ENCODE assay signal across 8 cellular contexts in the genomic region with DNA sequence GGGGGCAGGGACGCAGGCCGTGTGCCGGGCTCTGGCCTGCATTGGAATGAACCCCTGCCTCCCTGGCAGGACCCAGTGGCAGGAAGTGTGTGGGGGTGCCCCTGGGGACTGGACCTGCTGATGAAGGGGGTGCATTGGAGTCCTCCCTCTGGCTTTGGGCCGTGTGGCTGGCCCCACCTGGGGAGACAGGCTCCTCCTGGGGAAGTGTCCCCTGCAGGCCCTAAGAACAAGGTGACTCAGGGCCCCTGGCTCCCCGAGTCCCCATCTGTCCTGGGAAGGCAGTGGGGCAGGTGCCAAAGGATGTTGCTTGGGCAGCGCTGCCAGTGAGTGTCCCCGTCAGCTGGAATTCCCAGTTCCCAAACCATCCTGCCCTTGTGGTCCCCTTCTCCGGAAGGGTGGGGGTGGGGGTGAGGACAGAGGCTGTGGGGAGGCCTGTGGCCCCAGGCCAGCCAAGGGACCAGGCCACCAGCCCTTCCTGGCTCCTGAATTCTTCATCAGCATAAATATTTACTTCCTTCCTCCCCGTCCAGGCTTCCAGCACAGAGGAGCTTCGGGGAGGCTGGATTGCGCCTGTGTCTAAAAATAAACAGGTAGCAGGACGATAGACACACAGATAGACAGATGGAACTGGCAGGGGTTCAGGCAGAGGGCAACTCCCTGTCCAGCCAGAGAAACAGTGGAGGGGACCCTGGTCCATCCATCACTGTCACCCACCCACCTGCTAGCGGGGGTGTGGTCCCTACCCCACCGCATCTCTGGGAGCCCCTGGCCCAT. TPM values are rescaled to one million over a fixed set of nuclear protein-coding genes. Genes with fewer than 3 reads are reported as not detected.
A peak's percentile ranks its signal among the peaks of the same experiment; 100 is the strongest.
DNase-seq lines count a peak whose midpoint lies in the region; ATAC-seq, FAIRE-seq and TF ChIP-seq lines count a peak whose summit lies in the region.

No MANE protein-coding gene starts in this region.

- CTCF ChIA-PET in GM12878 (lab: Yijun Ruan, JAX), result interaction anchor here (0.6 to 12.1 kb wide), 14 partner anchors 17 to 640 kb away, joined by 3 to 145 read pairs (median 4); a partner anchor contains a TSS

- H3K27me3 ChIP-seq in GM12878 (replicated peaks in 1 of 2; ENCODE audit: control insufficient read depth in 2 of 2, insufficient read depth in 2 of 2, low read length in 1 of 2) (no peaks in the 10 kb centered on the region), smooth muscle cell (ENCODE audit: low read depth) (no peaks in the 10 kb centered on the region)

- POLR2A ChIA-PET in GM12878 (lab: Charles Lee), result interaction anchor here (1.0 kb wide), 2 partner anchors 20 to 44 kb away, joined by 3 to 6 read pairs; no protein-coding TSS in a partner anchor

- H3K4me3 ChIP-seq in GM12878, result no peak overlapping the region
- H3K4me3 ChIP-seq in kidney (ENCODE audit: low read length in 2 of 2), result peak overlapping the region in 1 of 2 donors; percentile 52
- peak overlapping the region; percentile 76 for H3K4me3 ChIP-seq in smooth muscle cell

- ATAC-seq in GM12878 (no peak; the same call in 2 of the 3 replicates), HG02970 (IDR thresholded peaks at IDR 0.05; ENCODE audit: low FRiP score, unreplicated experiment) (no peak)

- no peak for TF ChIP-seq EP300 in GM12878 (IDR thresholded peaks at IDR 0.05; ENCODE audit: borderline replicate concordance in 1 of 2, control insufficient read depth in 1 of 2, low read depth in 2 of 2, low read length in 2 of 2)

- 51% methylated on average over 14 of the region's 14 CpGs for WGBS in GM12878 (ENCODE audit: insufficient coverage, insufficient replicate concordance, low lambda C conversion rate, missing lambda C conversion rate)
- WGBS in smooth muscle cell (ENCODE audit: low lambda C conversion rate), result 65% methylated on average over 14 of the region's 14 CpGs

- no peak for TF ChIP-seq RAD21 in GM12878 (IDR thresholded peaks at IDR 0.05; ENCODE audit: insufficient read depth, low read depth, low read length)

- H3K9ac ChIP-seq in GM12878 (ENCODE audit: control insufficient read depth, insufficient read depth, low read length) (no peak overlapping the region), kidney (ENCODE audit: low read length in 2 of 2) (peak overlapping the region; percentile 51 to 65), smooth muscle cell (ENCODE audit: low read depth) (no peak overlapping the region)

- H3K4me2 ChIP-seq in GM12878 (ENCODE audit: control insufficient read depth, insufficient read depth) (peak overlapping the region; percentile 26; the same call in 1 of the 2 replicates), smooth muscle cell (peak overlapping the region; percentile 96)

- BruUV-seq in GM12878 (replicated peaks; lab: Mats Ljungman, UMichigan), result no TSS peak

- intact Hi-C loops in GM12878 (cut with micrococcal nuclease; ENCODE audit: unreplicated experiment) (loop anchor here (5.0 kb wide), 1 partner anchor 56 kb away; a partner anchor contains a TSS), kidney (cut with DNase I) (loop anchor here (5.0 kb wide), 1 partner anchor 36 kb away; no protein-coding TSS in a partner anchor)

- in situ Hi-C loops in GM12878 (cut with MboI), result no loop called here

- H4K20me1 ChIP-seq in GM12878 (ENCODE audit: control insufficient read depth, insufficient read depth) (no peaks in the 10 kb centered on the region), smooth muscle cell (ENCODE audit: low read depth) (peaks cover 72% of the 10 kb centered on the region)

- H3K79me2 ChIP-seq in GM12878 (ENCODE audit: control insufficient read depth, insufficient read depth, low read length) (no peaks in the 10 kb centered on the region), smooth muscle cell (ENCODE audit: low read depth) (peaks cover 95% of the 10 kb centered on the region)

- H3F3A ChIP-seq in smooth muscle cell (ENCODE audit: low read depth), result peaks cover 6% of the 10 kb centered on the region

- H3K9me3 ChIP-seq in GM12878 (replicated peaks; ENCODE audit: control insufficient read depth, insufficient read depth, low read length) (no peaks in the 10 kb centered on the region), kidney (ENCODE audit: control insufficient read depth in 1 of 2, low read length in 2 of 2) (no peaks in the 10 kb centered on the region), smooth muscle cell (replicated peaks; ENCODE audit: low read depth) (no peaks in the 10 kb centered on the region)

- FAIRE-seq in GM12878 (lab: Jason Lieb, UNC), result no peak
- no peak for FAIRE-seq in kidney (lab: Jason Lieb, UNC)

- no peaks in the 10 kb centered on the region for H3K36me3 ChIP-seq in GM12878 (ENCODE audit: control insufficient read depth in 2 of 2, insufficient read depth in 2 of 2, low read length in 1 of 2)
- peaks cover 0 to 9% of the 10 kb centered on the region in 2 donors for H3K36me3 ChIP-seq in kidney (ENCODE audit: control insufficient read depth in 1 of 2, insufficient read depth in 2 of 2, low read length in 2 of 2)
- no peaks in the 10 kb centered on the region for H3K36me3 ChIP-seq in smooth muscle cell (ENCODE audit: low read depth)

- no peak for TF ChIP-seq POLR2A in GM12878 (IDR thresholded peaks at IDR 0.05; ENCODE audit: low read depth, low read length)

- H2AFZ ChIP-seq in GM12878 (ENCODE audit: control insufficient read depth, low read depth, low read length) (0 out of 2 replicates have a peak overlapping the region, but pooled peaks have one; percentile 17), smooth muscle cell (ENCODE audit: low read depth) (no peak overlapping the region)

- TF ChIP-seq CTCF in GM12878 (IDR thresholded peaks at IDR 0.05 in 2 of 3, conservative IDR thresholded peaks at IDR 0.05 in 1 of 3; ENCODE audit: control insufficient read depth in 2 of 3, extremely low read depth in 1 of 3, insufficient read depth in 1 of 3, low read depth in 3 of 3, low read length in 3 of 3), result no peak
- no peak for TF ChIP-seq CTCF in kidney (IDR thresholded peaks at IDR 0.05; ENCODE audit: borderline replicate concordance, extremely low read depth, insufficient read depth)
- TF ChIP-seq CTCF in smooth muscle cell (IDR thresholded peaks at IDR 0.05; ENCODE audit: borderline replicate concordance, insufficient read depth, poor library complexity, severe bottlenecking), result no peak

- DNase-seq in HCEC 1CT (peak; percentile 14), GM12878 (ENCODE audit: low read depth, low spot score) (no peak), kidney (peak; percentile 79), smooth muscle cell (lab: John Stamatoyannopoulos, UW; ENCODE audit: unreplicated experiment) (no peak), T-helper 9 cell (no peak), DMS114 treated with DMSO at 0.1 percent for 48 hours (lab: John Stamatoyannopoulos, UW; ENCODE audit: unreplicated experiment) (no peak), NCI-H2227 (lab: John Stamatoyannopoulos, UW; ENCODE audit: unreplicated experiment) (no peak)

- RAD21 ChIA-PET in GM12878 (lab: Charles Lee; ENCODE audit: unreplicated experiment), result interaction anchor here (0.6 to 5.6 kb wide), 5 partner anchors 20 to 75 kb away, joined by 3 to 68 read pairs (median 6); no protein-coding TSS in a partner anchor

- SMC1A ChIA-PET in GM12878 (lab: Charles Lee; ENCODE audit: uncharacterized antibody, unreplicated experiment), result interaction anchor here (1.0 to 5.7 kb wide), 5 partner anchors 20 to 40 kb away, joined by 3 to 62 read pairs (median 4); no protein-coding TSS in a partner anchor

- H3K4me1 ChIP-seq in GM12878 (ENCODE audit: control insufficient read depth, insufficient read depth, low read length), result peaks cover 7% of the 10 kb centered on the region
- H3K4me1 ChIP-seq in kidney (ENCODE audit: control insufficient read depth in 1 of 2, insufficient read depth in 1 of 2, low read depth in 1 of 2, low read length in 2 of 2), result peaks cover 46 to 49% of the 10 kb centered on the region in 2 donors
- peaks cover 18% of the 10 kb centered on the region for H3K4me1 ChIP-seq in smooth muscle cell (ENCODE audit: low read depth)

- no peak overlapping the region for H3K27ac ChIP-seq in GM12878 (ENCODE audit: control insufficient read depth, insufficient read depth)
- H3K27ac ChIP-seq in kidney (ENCODE audit: low read depth in 2 of 2, low read length in 2 of 2), result peak overlapping the region; percentile 91 to 95
- H3K27ac ChIP-seq in smooth muscle cell (ENCODE audit: low read depth), result peak overlapping the region; percentile 47

RNA-seq across cellular contexts. Expression of a gene that starts 12.9 kb away (rescaled TPM):
- 1.1 and 1.2 TPM in 2 replicates for total RNA-seq in GM12878 (2013; cell fraction: nucleolus; rRNA removed)
- total RNA-seq in GM12878 (2014; rRNA removed), result 0.06 TPM in 1 of 2 replicates, not detected in the other
- not detected in 2 replicates for total RNA-seq in GM12878 (2014; rRNA removed; fragmentation: Illumina TruSeq; extraction: Trizol)
- 0.51 and 0.61 TPM in 2 replicates for total RNA-seq in GM12878 (2021)
- 0.16 TPM for polyA plus RNA-seq in GM12878 (2011; ENCODE audit: low read depth)
- polyA plus RNA-seq in GM12878 (2011; rRNA removed), result 0.37 and 0.64 TPM in 2 replicates
- 1.1 and 1.5 TPM in 2 replicates for polyA plus RNA-seq in GM12878 (2011; cell fraction: cytosol; rRNA removed)
- 5.1 and 6.2 TPM in 2 replicates for polyA plus RNA-seq in GM12878 (2011; cell fraction: nucleus; rRNA removed)
- 0.67 and 0.83 TPM in 2 replicates for polyA plus RNA-seq in GM12878 (2012)
- polyA plus RNA-seq in GM12878 (2014; fragmentation: Illumina TruSeq; extraction: Trizol), result 0.03 TPM in 1 of 2 replicates, not detected in the other
- not detected for polyA plus RNA-seq in GM12878 (2014; fragmentation: Nextera tagmentation; extraction: Ambion mirVana)
- polyA plus RNA-seq in GM12878 (2014; rRNA removed), result 0.14 and 0.25 TPM in 2 replicates
- under 1 TPM in 1 of 2 experiments, not detected in 1; 0.21 TPM for polyA plus RNA-seq in GM12878 (2016; fragmentation: Nextera tagmentation; extraction: Ambion mirVana)
- polyA minus RNA-seq in GM12878 (2011; rRNA and poly(A)+ RNA removed), result 0.88 and 2.1 TPM in 2 replicates
- polyA minus RNA-seq in GM12878 (2011; cell fraction: cytosol; rRNA and poly(A)+ RNA removed), result 2.7 and 3.5 TPM in 2 replicates
- 0.73 and 1.6 TPM in 2 replicates for polyA minus RNA-seq in GM12878 (2011; cell fraction: nucleus; rRNA and poly(A)+ RNA removed)
- total RNA-seq in kidney, result 68.7 TPM
- polyA plus RNA-seq in kidney (ENCODE audit: insufficient read depth, low read depth, low replicate concordance), result 35.6 TPM
- total RNA-seq in smooth muscle cell, result 1.2 and 2.8 TPM in 2 replicates
- 9.2 and 13.4 TPM in 2 replicates for polyA plus RNA-seq in smooth muscle cell

RNA-seq across cellular contexts. Expression of a gene that starts 22.4 kb away (rescaled TPM):
- 21.2 and 24.9 TPM in 2 replicates for total RNA-seq in GM12878 (2013; cell fraction: nucleolus; rRNA removed)
- 50.2 and 55.4 TPM in 2 replicates for total RNA-seq in GM12878 (2014; rRNA removed)
- 17.8 and 18.5 TPM in 2 replicates for total RNA-seq in GM12878 (2014; rRNA removed; fragmentation: Illumina TruSeq; extraction: Trizol)
- total RNA-seq in GM12878 (2021), result 54.9 and 61.6 TPM in 2 replicates
- 39.3 TPM for polyA plus RNA-seq in GM12878 (2011; ENCODE audit: low read depth)
- 22.5 and 32.8 TPM in 2 replicates for polyA plus RNA-seq in GM12878 (2011; rRNA removed)
- polyA plus RNA-seq in GM12878 (2011; cell fraction: cytosol; rRNA removed), result 58.1 and 79.3 TPM in 2 replicates
- polyA plus RNA-seq in GM12878 (2011; cell fraction: nucleus; rRNA removed), result 47.2 and 67.5 TPM in 2 replicates
- 37.2 and 40.1 TPM in 2 replicates for polyA plus RNA-seq in GM12878 (2012)
- polyA plus RNA-seq in GM12878 (2014; fragmentation: Illumina TruSeq; extraction: Trizol), result 8.4 and 20.7 TPM in 2 replicates
- 10 to 100 TPM; 20.8 to 48.1 TPM for polyA plus RNA-seq in GM12878 (2014; fragmentation: Nextera tagmentation; extraction: Ambion mirVana)
- 94.3 and 100 TPM in 2 replicates for polyA plus RNA-seq in GM12878 (2014; rRNA removed)
- polyA plus RNA-seq in GM12878 (2016; fragmentation: Nextera tagmentation; extraction: Ambion mirVana), result 10 to 100 TPM; 72.8 to 78.7 TPM
- 8.5 and 14.6 TPM in 2 replicates for polyA minus RNA-seq in GM12878 (2011; rRNA and poly(A)+ RNA removed)
- 7.2 and 14.3 TPM in 2 replicates for polyA minus RNA-seq in GM12878 (2011; cell fraction: cytosol; rRNA and poly(A)+ RNA removed)
- 5.3 and 10.8 TPM in 2 replicates for polyA minus RNA-seq in GM12878 (2011; cell fraction: nucleus; rRNA and poly(A)+ RNA removed)
- total RNA-seq in kidney, result 29.4 TPM
- 61.1 TPM for polyA plus RNA-seq in kidney (ENCODE audit: insufficient read depth, low read depth, low replicate concordance)
- 18.4 and 29.6 TPM in 2 replicates for total RNA-seq in smooth muscle cell
- 47.7 and 52.2 TPM in 2 replicates for polyA plus RNA-seq in smooth muscle cell

RNA-seq across cellular contexts. Expression of a gene that starts 42.9 kb away (rescaled TPM):
- not detected in 2 replicates for total RNA-seq in GM12878 (2013; cell fraction: nucleolus; rRNA removed)
- total RNA-seq in GM12878 (2014; rRNA removed) (not detected in 2 replicates), GM12878 (2014; rRNA removed; fragmentation: Illumina TruSeq; extraction: Trizol) (not detected in 2 replicates), GM12878 (2021) (0.10 TPM in 1 of 2 replicates, not detected in the other), kidney (82.7 TPM), smooth muscle cell (23.8 and 30.0 TPM in 2 replicates)
- 0.08 TPM for polyA plus RNA-seq in GM12878 (2011; ENCODE audit: low read depth)
- polyA plus RNA-seq in GM12878 (2011; rRNA removed) (not detected in 2 replicates), GM12878 (2014; fragmentation: Illumina TruSeq; extraction: Trizol) (not detected in 2 replicates), GM12878 (2014; fragmentation: Nextera tagmentation; extraction: Ambion mirVana) (under 1 TPM in 1 of 2 experiments, not detected in 1; 0.02 TPM), GM12878 (2014; rRNA removed) (not detected in 2 replicates), GM12878 (2016; fragmentation: Nextera tagmentation; extraction: Ambion mirVana) (under 1 TPM; 0.18 to 0.19 TPM), kidney (ENCODE audit: insufficient read depth, low read depth, low replicate concordance) (75.7 TPM), smooth muscle cell (127 and 150 TPM in 2 replicates)
- polyA plus RNA-seq in GM12878 (2011; cell fraction: cytosol; rRNA removed), result not detected in 2 replicates
- polyA plus RNA-seq in GM12878 (2011; cell fraction: nucleus; rRNA removed), result not detected in 2 replicates
- 0.24 and 0.27 TPM in 2 replicates for polyA plus RNA-seq in GM12878 (2012)
- not detected in 2 replicates for polyA minus RNA-seq in GM12878 (2011; rRNA and poly(A)+ RNA removed)
- polyA minus RNA-seq in GM12878 (2011; cell fraction: cytosol; rRNA and poly(A)+ RNA removed), result not detected in 2 replicates
- polyA minus RNA-seq in GM12878 (2011; cell fraction: nucleus; rRNA and poly(A)+ RNA removed), result not detected in 2 replicates

RNA-seq across cellular contexts. Expression of a gene that starts 55.9 kb away (rescaled TPM):
- total RNA-seq in GM12878 (2013; cell fraction: nucleolus; rRNA removed), result 10.7 and 12.2 TPM in 2 replicates
- total RNA-seq in GM12878 (2014; rRNA removed) (14.8 and 19.9 TPM in 2 replicates), GM12878 (2014; rRNA removed; fragmentation: Illumina TruSeq; extraction: Trizol) (10.0 and 11.9 TPM in 2 replicates), GM12878 (2021) (25.2 and 26.0 TPM in 2 replicates), kidney (11.9 TPM), smooth muscle cell (2.7 and 9.6 TPM in 2 replicates)
- polyA plus RNA-seq in GM12878 (2011; ENCODE audit: low read depth), result 3.7 TPM
- polyA plus RNA-seq in GM12878 (2011; rRNA removed) (3.0 and 9.8 TPM in 2 replicates), GM12878 (2014; fragmentation: Illumina TruSeq; extraction: Trizol) (2.8 and 7.0 TPM in 2 replicates), GM12878 (2014; fragmentation: Nextera tagmentation; extraction: Ambion mirVana) (under 1 TPM; 0.14 to 0.27 TPM), GM12878 (2014; rRNA removed) (18.2 and 24.8 TPM in 2 replicates), GM12878 (2016; fragmentation: Nextera tagmentation; extraction: Ambion mirVana) (1 to 10 TPM; 4.2 to 4.7 TPM), kidney (ENCODE audit: insufficient read depth, low read depth, low replicate concordance) (3.2 TPM), smooth muscle cell (1.3 and 2.5 TPM in 2 replicates)
- polyA plus RNA-seq in GM12878 (2011; cell fraction: cytosol; rRNA removed), result 6.1 and 10.7 TPM in 2 replicates
- 13.3 and 20.0 TPM in 2 replicates for polyA plus RNA-seq in GM12878 (2011; cell fraction: nucleus; rRNA removed)
- 9.6 and 10.1 TPM in 2 replicates for polyA plus RNA-seq in GM12878 (2012)
- 19.7 and 30.8 TPM in 2 replicates for polyA minus RNA-seq in GM12878 (2011; rRNA and poly(A)+ RNA removed)
- 9.9 and 13.9 TPM in 2 replicates for polyA minus RNA-seq in GM12878 (2011; cell fraction: cytosol; rRNA and poly(A)+ RNA removed)
- 6.2 and 10.3 TPM in 2 replicates for polyA minus RNA-seq in GM12878 (2011; cell fraction: nucleus; rRNA and poly(A)+ RNA removed)

Comparison
In these comparisons a context has a peak if more than half of its experiments do, and no peak if none do; other contexts are left out.
1. DNase-seq: peak in HCEC 1CT (single experiment) and kidney (single experiment); none in GM12878 (single experiment), smooth muscle cell (single experiment), T-helper 9 cell (single experiment), DMS114 treated with DMSO at 0.1 percent for 48 hours (single experiment) and NCI-H2227 (single experiment).
2. H3K9ac ChIP-seq: peak in kidney (2 of 2); none in GM12878 (single experiment) and smooth muscle cell (single experiment).
3. RNA of a gene that starts 12.9 kb away (total RNA-seq): 68.7 TPM in kidney (single experiment); 1.2 to 2.8 TPM in smooth muscle cell and 0.06 to 1.2 TPM in GM12878; every median in the first group is over 10 times any median in the second.
4. RNA of a gene that starts 42.9 kb away (total RNA-seq): 82.7 TPM in kidney (single experiment) and 23.8 to 30.0 TPM in smooth muscle cell; 0.10 TPM in GM12878; every median in the first group is over 10 times any median in the second.